ENCODE assay signal across 8 cellular contexts in the genomic region with DNA sequence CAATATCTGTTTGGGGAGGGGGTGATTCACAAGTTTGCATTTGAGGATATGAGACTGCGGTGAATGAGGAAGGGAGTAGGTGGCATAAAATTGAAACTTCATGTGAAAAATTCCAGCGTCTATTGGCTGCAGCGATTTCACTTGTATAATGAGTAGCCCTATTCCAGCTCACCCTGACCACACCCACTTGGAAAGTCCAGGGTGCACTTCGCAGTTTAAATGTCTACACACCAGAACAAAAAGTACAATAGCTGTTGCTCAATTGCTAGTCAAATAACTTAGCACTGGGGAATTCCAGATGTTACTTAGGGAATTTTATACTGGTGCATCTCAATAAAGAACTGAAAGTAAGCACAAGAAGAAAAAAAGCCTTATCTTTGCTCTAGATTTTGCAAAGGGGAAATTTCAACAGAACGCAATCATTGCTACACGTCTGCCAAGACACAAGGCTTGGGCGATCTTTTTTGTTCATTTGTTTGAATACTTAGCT. TPM values are rescaled to one million over a fixed set of nuclear protein-coding genes. Genes with fewer than 3 reads are reported as not detected.
DNase-seq lines count a peak whose midpoint lies in the region; ATAC-seq and TF ChIP-seq lines count a peak whose summit lies in the region.

No MANE protein-coding gene starts in this region.

- H3K27me3 Mint-ChIP-seq in GM23338 (ENCODE audit: insufficient read depth, low read depth, poor library complexity): peaks cover 4% of the 10 kb centered on the region

- peak; percentile 57 to 66 for TF ChIP-seq RAD21 in liver (IDR thresholded peaks at IDR 0.05)

- no peak overlapping the region for H3K4me3 ChIP-seq in GM23338
- H3K4me3 ChIP-seq in OCI-LY1 (ENCODE audit: low read depth, low read length, poor library complexity, severe bottlenecking): no peak overlapping the region
- peak overlapping the region; percentile 93 for H3K4me3 ChIP-seq in adipocyte (ENCODE audit: low read length)
- peak overlapping the region in 1 of 3 donors; percentile 31 for H3K4me3 ChIP-seq in liver (ENCODE audit: low read depth in 1 of 3, low read length in 3 of 3)

- 0 out of 3 replicates have a peak, but pooled peaks cover 2% of the 10 kb centered on the region for H3K36me3 Mint-ChIP-seq in GM23338 (ENCODE audit: low read depth)

- H3K9me3 Mint-ChIP-seq in GM23338: no peaks in the 10 kb centered on the region

- peaks cover 8% of the 10 kb centered on the region for H3K27me3 ChIP-seq in GM23338 (ENCODE audit: insufficient read depth)
- H3K27me3 ChIP-seq in OCI-LY1 (ENCODE audit: insufficient read depth, low read length): no peaks in the 10 kb centered on the region
- H3K27me3 ChIP-seq in adipocyte (replicated peaks; ENCODE audit: control insufficient read depth, insufficient read depth, low read length): no peaks in the 10 kb centered on the region
- no peaks in the 10 kb centered on the region for H3K27me3 ChIP-seq in liver (ENCODE audit: control insufficient read depth in 4 of 4, insufficient read depth in 4 of 4, low read length in 3 of 4)

- 0 out of 2 replicates have a peak, but pooled peaks cover 5% of the 10 kb centered on the region for H3K4me1 ChIP-seq in GM23338 (ENCODE audit: insufficient read depth)
- peaks cover 54% of the 10 kb centered on the region for H3K4me1 ChIP-seq in OCI-LY1 (ENCODE audit: insufficient read depth, low read length, severe bottlenecking)
- peaks cover 71% of the 10 kb centered on the region for H3K4me1 ChIP-seq in adipocyte (ENCODE audit: control insufficient read depth, insufficient read depth, low read length)
- peaks cover 9 to 55% (median 28%) of the 10 kb centered on the region in 4 donors for H3K4me1 ChIP-seq in liver (ENCODE audit: control insufficient read depth in 4 of 4, insufficient read depth in 4 of 4, low read length in 3 of 4)

- H3K4me2 ChIP-seq in GM23338 (no peak overlapping the region), OCI-LY1 (ENCODE audit: low read length) (peak overlapping the region; percentile 28)

- H3K9ac ChIP-seq in OCI-LY1 (ENCODE audit: low read length): no peak overlapping the region
- peak overlapping the region; percentile 83 for H3K9ac ChIP-seq in adipocyte (ENCODE audit: low read length)
- H3K9ac ChIP-seq in liver (ENCODE audit: low read depth in 1 of 2, low read length in 2 of 2): peak overlapping the region in 1 of 2 donors; percentile 5

- H3K36me3 ChIP-seq in GM23338 (ENCODE audit: insufficient read depth) (0 out of 2 replicates have a peak, but pooled peaks cover 4% of the 10 kb centered on the region), OCI-LY1 (ENCODE audit: insufficient read depth, low read length) (peaks cover 44% of the 10 kb centered on the region), adipocyte (ENCODE audit: control insufficient read depth, insufficient read depth, low read length, severe bottlenecking) (peaks cover 43% of the 10 kb centered on the region), liver (ENCODE audit: control insufficient read depth in 4 of 4, insufficient read depth in 3 of 4, low read depth in 1 of 4, low read length in 3 of 4) (peaks cover 4 to 42% (median 32%) of the 10 kb centered on the region in 4 donors)

- peak; percentile 85 for DNase-seq in Caki2 (ENCODE audit: low read depth)
- peak; percentile 24 for DNase-seq in GM23338 (ENCODE audit: low spot score)
- peak; percentile 96 for DNase-seq in adipocyte (ENCODE audit: low read depth)
- DNase-seq in stimulated activated CD8-positive, alpha-beta memory T cell treated with anti-CD3 and anti-CD28 coated beads, Interleukin-7, amount 100 ng/mL, for 4 hours (ENCODE audit: low read depth in 2 of 2): peak; percentile 77 to 83
- DNase-seq in NCI-H774 (lab: John Stamatoyannopoulos, UW): no peak
- DNase-seq in NK-92 (lab: John Stamatoyannopoulos, UW; ENCODE audit: unreplicated experiment): no peak

- no peaks in the 10 kb centered on the region for H3K9me3 ChIP-seq in OCI-LY1 (ENCODE audit: low read length)
- H3K9me3 ChIP-seq in adipocyte (ENCODE audit: control insufficient read depth, low read length): no peaks in the 10 kb centered on the region
- no peaks in the 10 kb centered on the region for H3K9me3 ChIP-seq in liver (ENCODE audit: control insufficient read depth in 4 of 4, low read length in 3 of 4)

- ATAC-seq in GM23338: no peak

- no peak overlapping the region for H3K27ac Mint-ChIP-seq in GM23338

- H2AFZ ChIP-seq in GM23338 (no peak overlapping the region), OCI-LY1 (ENCODE audit: low read length) (no peak overlapping the region)

- H3K79me2 ChIP-seq in GM23338 (replicated peaks; ENCODE audit: insufficient read depth) (no peaks in the 10 kb centered on the region), OCI-LY1 (ENCODE audit: insufficient read depth, low read length) (no peaks in the 10 kb centered on the region)

- TF ChIP-seq CTCF in GM23338 (conservative IDR thresholded peaks at IDR 0.05; ENCODE audit: low read depth in 2 of 2) (no peak), OCI-LY1 (IDR thresholded peaks at IDR 0.05; ENCODE audit: low read length) (no peak), liver (IDR thresholded peaks at IDR 0.05; ENCODE audit: low read depth, low read length, missing input control) (no peak)

- peaks cover 6% of the 10 kb centered on the region; the same call in 2 of the 3 replicates for H3K4me1 Mint-ChIP-seq in GM23338

- H4K20me1 ChIP-seq in GM23338 (replicated peaks; ENCODE audit: insufficient read depth) (0 out of 2 replicates have a peak, but pooled peaks cover 4% of the 10 kb centered on the region), OCI-LY1 (ENCODE audit: insufficient read depth, low read length) (no peaks in the 10 kb centered on the region)

- H3F3A ChIP-seq in GM23338 (replicated peaks; ENCODE audit: low read depth) (no peaks in the 10 kb centered on the region), OCI-LY1 (ENCODE audit: insufficient read depth, low read length) (no peaks in the 10 kb centered on the region)

- in situ Hi-C loops in Caki2 (cut with HindIII; ENCODE audit: low pct_unique_long_range_greater_than_20kb, low sequenced_read_pairs): no loop called here

- no peak overlapping the region for H3K27ac ChIP-seq in GM23338 (ENCODE audit: low read depth)
- H3K27ac ChIP-seq in OCI-LY1 (ENCODE audit: low read depth, low read length, poor library complexity, severe bottlenecking): peak overlapping the region; percentile 19
- H3K27ac ChIP-seq in liver (ENCODE audit: low read depth in 1 of 2, low read length in 2 of 2): peak overlapping the region; percentile 18 to 54

- 0 out of 2 replicates have a peak, but pooled peaks cover 5% of the 10 kb centered on the region for H3K9me2 ChIP-seq in GM23338 (ENCODE audit: insufficient read depth)
- H3K9me2 ChIP-seq in OCI-LY1 (ENCODE audit: low read depth, low read length): no peaks in the 10 kb centered on the region

- H3K4me3 Mint-ChIP-seq in GM23338: no peak overlapping the region

- 2% methylated on average over 7 of the region's 7 CpGs for WGBS in liver

TF ChIP-seq in GM23338, 12 proteins besides CTCF, POLR2A, EP300 and RAD21 (continues in another document):
- TF ChIP-seq NANOG (IDR thresholded peaks at IDR 0.05; ENCODE audit: borderline replicate concordance) (no peak), ZNF331 (CRISPR knock-in tag; IDR thresholded peaks at IDR 0.05; ENCODE audit: low read depth) (no peak), STAT1 (IDR thresholded peaks at IDR 0.05; ENCODE audit: unreplicated experiment) (no peak), EZH2 (IDR thresholded peaks at IDR 0.05; ENCODE audit: low read depth, unreplicated experiment) (no peak), EZH2phosphoT487 (IDR thresholded peaks at IDR 0.05; ENCODE audit: unreplicated experiment) (no peak), JUNB (IDR thresholded peaks at IDR 0.05; ENCODE audit: unreplicated experiment) (no peak), CREB1 (CRISPR knock-in tag; IDR thresholded peaks at IDR 0.05; ENCODE audit: low read depth) (no peak)

TF ChIP-seq in liver, 16 proteins besides CTCF, POLR2A, EP300 and RAD21 (continues in another document):
- TF ChIP-seq RXRA (IDR thresholded peaks at IDR 0.05) (peak; percentile 78 to 90), NR2F2 (IDR thresholded peaks at IDR 0.05) (peak; percentile 65), YY1 (IDR thresholded peaks at IDR 0.05) (peak; percentile 88), HNF4G (IDR thresholded peaks at IDR 0.05) (peak; percentile 89), JUND (IDR thresholded peaks at IDR 0.05) (peak; percentile 75 to 91), HNF4A (conservative IDR thresholded peaks at IDR 0.05) (peak; percentile 96 to 97)
- TF ChIP-seq, protein P1, sequence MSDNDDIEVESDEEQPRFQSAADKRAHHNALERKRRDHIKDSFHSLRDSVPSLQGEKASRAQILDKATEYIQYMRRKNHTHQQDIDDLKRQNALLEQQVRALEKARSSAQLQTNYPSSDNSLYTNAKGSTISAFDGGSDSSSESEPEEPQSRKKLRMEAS (IDR thresholded peaks at IDR 0.05): peak; percentile 89
- TF ChIP-seq, protein P2, sequence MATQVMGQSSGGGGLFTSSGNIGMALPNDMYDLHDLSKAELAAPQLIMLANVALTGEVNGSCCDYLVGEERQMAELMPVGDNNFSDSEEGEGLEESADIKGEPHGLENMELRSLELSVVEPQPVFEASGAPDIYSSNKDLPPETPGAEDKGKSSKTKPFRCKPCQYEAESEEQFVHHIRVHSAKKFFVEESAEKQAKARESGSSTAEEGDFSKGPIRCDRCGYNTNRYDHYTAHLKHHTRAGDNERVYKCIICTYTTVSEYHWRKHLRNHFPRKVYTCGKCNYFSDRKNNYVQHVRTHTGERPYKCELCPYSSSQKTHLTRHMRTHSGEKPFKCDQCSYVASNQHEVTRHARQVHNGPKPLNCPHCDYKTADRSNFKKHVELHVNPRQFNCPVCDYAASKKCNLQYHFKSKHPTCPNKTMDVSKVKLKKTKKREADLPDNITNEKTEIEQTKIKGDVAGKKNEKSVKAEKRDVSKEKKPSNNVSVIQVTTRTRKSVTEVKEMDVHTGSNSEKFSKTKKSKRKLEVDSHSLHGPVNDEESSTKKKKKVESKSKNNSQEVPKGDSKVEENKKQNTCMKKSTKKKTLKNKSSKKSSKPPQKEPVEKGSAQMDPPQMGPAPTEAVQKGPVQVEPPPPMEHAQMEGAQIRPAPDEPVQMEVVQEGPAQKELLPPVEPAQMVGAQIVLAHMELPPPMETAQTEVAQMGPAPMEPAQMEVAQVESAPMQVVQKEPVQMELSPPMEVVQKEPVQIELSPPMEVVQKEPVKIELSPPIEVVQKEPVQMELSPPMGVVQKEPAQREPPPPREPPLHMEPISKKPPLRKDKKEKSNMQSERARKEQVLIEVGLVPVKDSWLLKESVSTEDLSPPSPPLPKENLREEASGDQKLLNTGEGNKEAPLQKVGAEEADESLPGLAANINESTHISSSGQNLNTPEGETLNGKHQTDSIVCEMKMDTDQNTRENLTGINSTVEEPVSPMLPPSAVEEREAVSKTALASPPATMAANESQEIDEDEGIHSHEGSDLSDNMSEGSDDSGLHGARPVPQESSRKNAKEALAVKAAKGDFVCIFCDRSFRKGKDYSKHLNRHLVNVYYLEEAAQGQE (IDR thresholded peaks at IDR 0.05): peak; percentile 81

RNA-seq across cellular contexts. Expression of a gene that starts 6.3 kb away (rescaled TPM):
- 6.1 and 19.2 TPM in 2 replicates for total RNA-seq in Caki2 (2014; rRNA removed; shearing (Covaris generic); ENCODE audit: low replicate concordance)
- total RNA-seq in GM23338 (2014; rRNA removed; shearing (Covaris generic)): 2.3 and 4.4 TPM in 2 replicates
- polyA plus RNA-seq in GM23338 (2016; fragmentation: Nextera tagmentation; extraction: Ambion mirVana) (2.1 and 3.3 TPM in 2 replicates), liver (1 to 10 TPM; 5.4 to 7.9 TPM)
- 1 to 10 TPM; 4.5 to 8.0 TPM for total RNA-seq in liver

Comparison
In these comparisons a context has a peak if more than half of its experiments do, and no peak if none do; other contexts are left out.
1. DNase-seq: peak in Caki2 (single experiment), GM23338 (single experiment), adipocyte (single experiment) and stimulated activated CD8-positive, alpha-beta memory T cell treated with anti-CD3 and anti-CD28 coated beads, Interleukin-7, amount 100 ng/mL, for 4 hours (2 of 2); none in NCI-H774 (single experiment) and NK-92 (single experiment).